ENCODE assay signal across 14 cellular contexts in the genomic region with DNA sequence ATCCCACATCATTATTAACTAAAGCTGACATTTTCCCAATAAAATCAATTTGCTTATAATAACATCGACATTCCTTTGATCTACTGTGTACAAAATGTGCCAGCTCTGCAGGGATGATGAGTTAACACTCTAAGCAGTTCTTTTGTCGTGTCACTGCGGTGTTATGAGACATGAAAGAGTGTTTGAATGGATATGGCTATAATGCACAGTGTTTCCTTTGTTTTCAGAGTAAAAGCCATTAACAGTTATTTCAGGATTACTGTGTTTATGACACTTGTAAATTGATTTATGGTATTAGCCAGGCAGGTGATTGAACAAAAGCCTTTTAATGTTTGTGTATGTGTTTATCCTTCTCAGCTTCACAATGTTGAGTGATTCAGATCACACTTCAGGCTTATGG.
DNase-seq lines count a peak whose midpoint lies in the region; ATAC-seq and TF ChIP-seq lines count a peak whose summit lies in the region.
"Had no signal": no experiment of that assay in that cellular context is flagged by ENCODE, and none has a peak within 500 bp of the region (broad histone marks: within the 10 kb centered on the region; RNA-seq: fewer than 3 reads in every experiment).

No MANE protein-coding gene starts in this region.

- ATAC-seq in mucosa of descending colon (no peak), HG03565 (IDR thresholded peaks at IDR 0.05; ENCODE audit: unreplicated experiment) (no peak), heart left ventricle (no peak)
- ATAC-seq: K562 had no signal

- peaks cover 0 to 9% (median 0%) of the 10 kb centered on the region in 9 donors for H3K27me3 ChIP-seq in heart left ventricle

- H3K4me3 ChIP-seq in mucosa of descending colon (no peak overlapping the region), heart left ventricle (no peak overlapping the region)
- H3K4me3 ChIP-seq: K562, SK-N-MC had no signal

- no peak overlapping the region for H3K27ac ChIP-seq in heart left ventricle
- H3K27ac ChIP-seq: SK-N-MC had no signal

- WGBS in heart left ventricle, 4 donors, result 64 to 79% (median 68%) methylated on average over 3 of the region's 3 CpGs

- TF ChIP-seq POLR2A in heart left ventricle (IDR thresholded peaks at IDR 0.05), result no peak

- peak; percentile 57 for DNase-seq in DMS153 (lab: John Stamatoyannopoulos, UW)
- DNase-seq in NCI-H1417 treated with DMSO at 0.1 percent for 48 hours (lab: John Stamatoyannopoulos, UW), result peak; percentile 88
- DNase-seq in NCI-H526 (lab: John Stamatoyannopoulos, UW), result peak; percentile 7 to 23
- peak; percentile 12 for DNase-seq in astrocyte of the hippocampus (ENCODE audit: low read depth, low spot score)
- DNase-seq in mucosa of descending colon, result no peak
- DNase-seq in heart left ventricle, result no peak
- no peak for DNase-seq in stimulated activated CD4-positive, alpha-beta T cell treated with anti-CD3 and anti-CD28 coated beads, Interleukin-1b, Interleukin-23, amount 100 ng/mL, for 48 hours
- DNase-seq: HFFc6, NCI-H1092, NCI-H2029, NCI-H446 treated with DMSO at 0.1 percent for 48 hours had no signal

- no peak for TF ChIP-seq CTCF in mucosa of descending colon (IDR thresholded peaks at IDR 0.05)
- TF ChIP-seq CTCF in heart left ventricle (IDR thresholded peaks at IDR 0.05), result no peak

- H3K9me3 ChIP-seq in mucosa of descending colon (no peaks in the 10 kb centered on the region), heart left ventricle (peaks cover 0 to 4% (median 0%) of the 10 kb centered on the region in 12 donors)

- H3K4me1 ChIP-seq in mucosa of descending colon (ENCODE audit: low read depth) (no peaks in the 10 kb centered on the region), heart left ventricle (no peaks in the 10 kb centered on the region)

- no peaks in the 10 kb centered on the region for H3K36me3 ChIP-seq in mucosa of descending colon (ENCODE audit: low read depth)
- no peaks in the 10 kb centered on the region for H3K36me3 ChIP-seq in heart left ventricle

- intact Hi-C loops in mucosa of descending colon (cut with DNase I, micrococcal nuclease), result no loop called here
- intact Hi-C loops in heart left ventricle (cut with DNase I), result no loop called here

Comparison
In these comparisons a context has a peak if more than half of its experiments do, and no peak if none do; other contexts are left out.
1. DNase-seq: peak in DMS153 (single experiment), NCI-H1417 treated with DMSO at 0.1 percent for 48 hours (single experiment), NCI-H526 (2 of 2) and astrocyte of the hippocampus (single experiment); none in mucosa of descending colon (0 of 3), heart left ventricle (0 of 5) and stimulated activated CD4-positive, alpha-beta T cell treated with anti-CD3 and anti-CD28 coated beads, Interleukin-1b, Interleukin-23, amount 100 ng/mL, for 48 hours (single experiment).